ENCODE assay signal across 8 cellular contexts in genomic region chr3:49339593-49339946, GRCh38. TPM values are rescaled to one million over a fixed set of nuclear protein-coding genes. Genes with fewer than 3 reads are reported as not detected.
DNase-seq lines count a peak whose midpoint lies in the region; ATAC-seq, FAIRE-seq and TF ChIP-seq lines count a peak whose summit lies in the region.

No MANE protein-coding gene starts in this region.

- no peaks in the 10 kb centered on the region for H3K9me3 ChIP-seq in IMR-90 (ENCODE audit: control insufficient read depth, insufficient read depth, low read length)

- peak overlapping the region; percentile 96 for H3K9ac ChIP-seq in IMR-90 (ENCODE audit: low read depth, low read length)

- H2BK15ac ChIP-seq in IMR-90 (ENCODE audit: low read depth, low read length), result no peak overlapping the region; the same call in 2 of the 3 replicates

- peaks cover 3 to 47% of the 10 kb centered on the region in 2 experiments; a peak in 3 of 4 replicates for H3K79me1 ChIP-seq in IMR-90 (ENCODE audit: low read depth in 1 of 2, low read length in 2 of 2)

- H3K14ac ChIP-seq in IMR-90 (replicated peaks; ENCODE audit: low read depth, low read length), result peak overlapping the region; percentile 95

- peak overlapping the region; percentile 100 for H3K4me2 ChIP-seq in IMR-90 (ENCODE audit: low read depth, low read length)

- H2AK5ac ChIP-seq in IMR-90 (ENCODE audit: low read depth, low read length), result peak overlapping the region; percentile 94

- no peaks in the 10 kb centered on the region for H3K9me3 Mint-ChIP-seq in activated T-helper 17 cell treated with anti-CD3 and anti-CD28 coated beads, Interleukin-2, amount 50 U/mL, for 72 hours
- H3K9me3 Mint-ChIP-seq in progenitor cell of endocrine pancreas (ENCODE audit: low read depth), result no peaks in the 10 kb centered on the region

- H3K4me1 Mint-ChIP-seq in activated T-helper 17 cell treated with anti-CD3 and anti-CD28 coated beads, Interleukin-2, amount 50 U/mL, for 72 hours, result peaks cover 26% of the 10 kb centered on the region
- H3K4me1 Mint-ChIP-seq in progenitor cell of endocrine pancreas (ENCODE audit: low read depth), result peaks cover 17% of the 10 kb centered on the region

- no peaks in the 10 kb centered on the region; the same call in none of the 2 replicates for H4K20me1 ChIP-seq in IMR-90 (ENCODE audit: insufficient read depth, low read length)

- H3K23ac ChIP-seq in IMR-90 (ENCODE audit: low read depth, low read length), result peak overlapping the region; percentile 96

- 0% methylated on average over 7 of the region's 17 CpGs; no CpG with 5 or more reads in 1 of the 2 experiments for WGBS in IMR-90 (ENCODE audit: extremely low coverage in 2 of 2, insufficient read length in 1 of 2), 2 experiments

- H3K27me3 ChIP-seq in IMR-90 (ENCODE audit: control insufficient read depth, insufficient read depth, low read length), result no peaks in the 10 kb centered on the region

- H3K27ac ChIP-seq in IMR-90 (ENCODE audit: insufficient read depth, low read length), result peak overlapping the region; percentile 93

- H3K4ac ChIP-seq in IMR-90 (ENCODE audit: low read depth, low read length), result peak overlapping the region; percentile 88

- no peak overlapping the region for H2BK20ac ChIP-seq in IMR-90 (ENCODE audit: low read depth, low read length)

- dilution Hi-C loops in IMR-90 (cut with HindIII; ENCODE audit: low sequenced_read_pairs, unreplicated experiment), result no loop called here

- H3K4me3 ChIP-seq in IMR-90 (ENCODE audit: insufficient read depth, low read depth, low read length), result peak overlapping the region; percentile 87

- no TSS peak for BruUV-seq in IMR-90 (replicated peaks; lab: Mats Ljungman, UMichigan)

- intact Hi-C loops in IMR-90 (cut with micrococcal nuclease), result no loop called here
- intact Hi-C loops in Right ventricle myocardium inferior (cut with DNase I), result no loop called here

- TF ChIP-seq POLR2A in IMR-90 (IDR thresholded peaks at IDR 0.05; ENCODE audit: low read depth, low read length), result no peak

- peak overlapping the region; percentile 55 for H3K18ac ChIP-seq in IMR-90 (ENCODE audit: low read depth, low read length)

- ATAC-seq in IMR-90 (ENCODE audit: low read depth) (peak; percentile 35), Right ventricle myocardium inferior (peak; percentile 21)
- ATAC-seq in activated T-helper 17 cell treated with anti-CD3 and anti-CD28 coated beads, Interleukin-2, amount 50 U/mL, for 72 hours (replicated peaks), result peak; percentile 3

- peak overlapping the region; percentile 94 for H3K27ac Mint-ChIP-seq in activated T-helper 17 cell treated with anti-CD3 and anti-CD28 coated beads, Interleukin-2, amount 50 U/mL, for 72 hours
- H3K27ac Mint-ChIP-seq in progenitor cell of endocrine pancreas, result peak overlapping the region; percentile 93

- H4K8ac ChIP-seq in IMR-90 (ENCODE audit: low read depth in 2 of 2, low read length in 2 of 2), result peak overlapping the region; percentile 89 to 93

- CTCF ChIA-PET in IMR-90 (lab: Yijun Ruan, JAX), result interaction anchor here (0.6 to 1.6 kb wide), 3 partner anchors 13 to 104 kb away, joined by 4 to 6 read pairs (median 5); no protein-coding TSS in a partner anchor

- H3K4me1 ChIP-seq in IMR-90 (ENCODE audit: control insufficient read depth, insufficient read depth, low read length), result peaks cover 10% of the 10 kb centered on the region; the same call in 1 of the 2 replicates

- peak overlapping the region; percentile 79 for H4K91ac ChIP-seq in IMR-90 (ENCODE audit: insufficient read depth, low read depth, low read length)

- peaks cover 50% of the 10 kb centered on the region for H3K36me3 Mint-ChIP-seq in activated T-helper 17 cell treated with anti-CD3 and anti-CD28 coated beads, Interleukin-2, amount 50 U/mL, for 72 hours (ENCODE audit: low read depth)
- H3K36me3 Mint-ChIP-seq in progenitor cell of endocrine pancreas (ENCODE audit: insufficient read depth), result peaks cover 3% of the 10 kb centered on the region

- no peak; the same call in 1 of the 2 replicates for TF ChIP-seq RAD21 in IMR-90 (IDR thresholded peaks at IDR 0.05; ENCODE audit: low read length)

- H3K4me3 Mint-ChIP-seq in activated T-helper 17 cell treated with anti-CD3 and anti-CD28 coated beads, Interleukin-2, amount 50 U/mL, for 72 hours, result peak overlapping the region; percentile 88
- H3K4me3 Mint-ChIP-seq in progenitor cell of endocrine pancreas (ENCODE audit: low read depth), result peak overlapping the region; percentile 96

- H3K9me1 ChIP-seq in IMR-90 (ENCODE audit: insufficient read depth, low read length), result peaks cover 5% of the 10 kb centered on the region

- peak overlapping the region; percentile 93 for H2AK9ac ChIP-seq in IMR-90 (replicated peaks; ENCODE audit: low read depth, low read length, poor library complexity)

- peak overlapping the region; percentile 76; the same call in 1 of the 2 replicates for H2BK120ac ChIP-seq in IMR-90 (ENCODE audit: low read depth, low read length)

- POLR2A ChIA-PET in IMR-90 (lab: Charles Lee; ENCODE audit: unreplicated experiment), result interaction anchor here (0.8 to 1.7 kb wide), 2 partner anchors 12 to 90 kb away, joined by 8 to 9 read pairs; partner anchors contain the start of gene NICN1

- in situ Hi-C loops in IMR-90 (cut with MboI; ENCODE audit: low sequenced_read_pairs), result no loop called here

- peak overlapping the region; percentile 89 for H3K56ac ChIP-seq in IMR-90 (ENCODE audit: extremely low read depth, insufficient read depth, low read length)

- no peak for FAIRE-seq in frontal cortex (lab: Jason Lieb, UNC)

- H2BK5ac ChIP-seq in IMR-90 (ENCODE audit: low read depth, low read length, poor library complexity, severe bottlenecking), result peak overlapping the region; percentile 65

- peak overlapping the region; percentile 84 for H4K5ac ChIP-seq in IMR-90 (ENCODE audit: low read depth, low read length)

- peak; percentile 34 for DNase-seq in NCI-H1092 treated with DMSO at 0.1 percent for 48 hours (lab: John Stamatoyannopoulos, UW)
- no peak for DNase-seq in NCI-H1092 (lab: John Stamatoyannopoulos, UW)
- DNase-seq in IMR-90, result no peak
- no peak for DNase-seq in Right ventricle myocardium inferior (ENCODE audit: missing footprints)
- peak; percentile 34 for DNase-seq in progenitor cell of endocrine pancreas (ENCODE audit: low spot score, unreplicated experiment)
- no peak for DNase-seq in globus pallidus (ENCODE audit: low spot score)
- DNase-seq in frontal cortex (ENCODE audit: low spot score in 2 of 2), result no peak

- H2AFZ ChIP-seq in IMR-90 (replicated peaks; ENCODE audit: low read length, poor library complexity), result peak overlapping the region; percentile 94

- H3K27me3 Mint-ChIP-seq in activated T-helper 17 cell treated with anti-CD3 and anti-CD28 coated beads, Interleukin-2, amount 50 U/mL, for 72 hours, result no peaks in the 10 kb centered on the region
- no peaks in the 10 kb centered on the region for H3K27me3 Mint-ChIP-seq in progenitor cell of endocrine pancreas

- no peak for TF ChIP-seq CTCF in IMR-90 (conservative IDR thresholded peaks at IDR 0.05; ENCODE audit: low read depth, low read length)
- TF ChIP-seq CTCF in progenitor cell of endocrine pancreas (IDR thresholded peaks at IDR 0.05; ENCODE audit: unreplicated experiment), result no peak

- H3K36me3 ChIP-seq in IMR-90 (ENCODE audit: control insufficient read depth, insufficient read depth, low read length), result peaks cover 9% of the 10 kb centered on the region

TF ChIP-seq in IMR-90, 13 proteins besides CTCF, POLR2A, EP300 and RAD21 (continues in another document):
- TF ChIP-seq NFE2L2 (IDR thresholded peaks at IDR 0.05; ENCODE audit: low read depth, low read length) (no peak), ELK1 (IDR thresholded peaks at IDR 0.05; ENCODE audit: borderline replicate concordance, low read depth, low read length) (no peak), BHLHE40 (IDR thresholded peaks at IDR 0.05; ENCODE audit: low read depth, low read length) (no peak), SMC3 (IDR thresholded peaks at IDR 0.05; ENCODE audit: low read depth, low read length) (no peak), CEBPB (IDR thresholded peaks at IDR 0.05; ENCODE audit: low read depth, low read length) (no peak), MXI1 (IDR thresholded peaks at IDR 0.05; ENCODE audit: borderline replicate concordance, low read depth, low read length) (no peak), RFX5 (IDR thresholded peaks at IDR 0.05; ENCODE audit: low read depth, low read length) (no peak), USF2 (IDR thresholded peaks at IDR 0.05; ENCODE audit: low read depth, low read length) (no peak), FOS (IDR thresholded peaks at IDR 0.05; ENCODE audit: low read depth, low read length) (no peak)

RNA-seq across cellular contexts. Expression of gene USP4, which starts 0.3 kb away (rescaled TPM):
- total RNA-seq in IMR-90 (2012; rRNA removed) (28.6 and 29.9 TPM in 2 replicates), Right ventricle myocardium inferior (39.4 TPM), progenitor cell of endocrine pancreas (55.1 and 56.6 TPM in 2 replicates), frontal cortex (22.0 TPM)
- polyA plus RNA-seq in IMR-90 (2012; rRNA removed), result 36.1 and 42.3 TPM in 2 replicates
- polyA plus RNA-seq in IMR-90 (2012; cell fraction: cytosol; rRNA removed), result 14.9 and 18.2 TPM in 2 replicates
- 35.6 and 104 TPM in 2 replicates for polyA plus RNA-seq in IMR-90 (2012; cell fraction: nucleus; rRNA removed; ENCODE audit: low replicate concordance)
- total RNA-seq in activated T-helper 17 cell treated with anti-CD3 and anti-CD28 coated beads, Interleukin-2, amount 50 U/mL, for 72 hours, result 10 to 100 TPM; 69.1 to 69.2 TPM

RNA-seq across cellular contexts. Expression of gene GPX1, which starts 18.6 kb away (rescaled TPM):
- 126 and 128 TPM in 2 replicates for total RNA-seq in IMR-90 (2012; rRNA removed)
- 680 and 1,004 TPM in 2 replicates for polyA plus RNA-seq in IMR-90 (2012; rRNA removed)
- 950 and 1,047 TPM in 2 replicates for polyA plus RNA-seq in IMR-90 (2012; cell fraction: cytosol; rRNA removed)
- 169 and 330 TPM in 2 replicates for polyA plus RNA-seq in IMR-90 (2012; cell fraction: nucleus; rRNA removed; ENCODE audit: low replicate concordance)
- total RNA-seq in activated T-helper 17 cell treated with anti-CD3 and anti-CD28 coated beads, Interleukin-2, amount 50 U/mL, for 72 hours, result 100 to 1,000 TPM; 133 to 221 TPM
- total RNA-seq in Right ventricle myocardium inferior, result 136 TPM
- total RNA-seq in progenitor cell of endocrine pancreas, result 130 TPM in 2 replicates
- 80.3 TPM for total RNA-seq in frontal cortex

Comparison
In these comparisons a context has a peak if more than half of its experiments do, and no peak if none do; other contexts are left out.
1. DNase-seq: peak in NCI-H1092 treated with DMSO at 0.1 percent for 48 hours (single experiment) and progenitor cell of endocrine pancreas (single experiment); none in NCI-H1092 (single experiment), IMR-90 (single experiment), Right ventricle myocardium inferior (single experiment), globus pallidus (single experiment) and frontal cortex (0 of 2).
2. Peak in every context shown above with its lines, with median percentiles within 50 percentile points of each other: ATAC-seq.